In genomic region chr17:69358688-69359596, GRCh38 we compare ENCODE assay signal across 10 cellular contexts.
DNase-seq lines count a peak whose midpoint lies in the region; ATAC-seq and TF ChIP-seq lines count a peak whose summit lies in the region.
"Had no signal": no experiment of that assay in that cellular context is flagged by ENCODE, and none has a peak within 500 bp of the region (broad histone marks: within the 10 kb centered on the region; RNA-seq: fewer than 3 reads in every experiment).

No MANE protein-coding gene starts in this region.

- H3K4me1 Mint-ChIP-seq in T-helper 2 cell treated with Interferon-gamma antibody and Interleukin-4, amounts not matched to agents 5 μg/mL and 100 μg/mL, for 36 hours (ENCODE audit: low read depth) = no peaks in the 10 kb centered on the region

- H3K27ac ChIP-seq in DND-41 (ENCODE audit: low read length) = no peak overlapping the region

- H3K4me2 ChIP-seq in DND-41 (ENCODE audit: insufficient read depth, low read length) = no peak overlapping the region

- no peak overlapping the region for H2AFZ ChIP-seq in DND-41 (ENCODE audit: low read depth, low read length)

- H3K4me1 ChIP-seq in DND-41 (ENCODE audit: insufficient read depth, low read length) = no peaks in the 10 kb centered on the region
- no peaks in the 10 kb centered on the region for H3K4me1 ChIP-seq in NT2/D1 (ENCODE audit: insufficient read depth, insufficient read length)

- no peak overlapping the region for H3K27ac Mint-ChIP-seq in T-helper 2 cell treated with Interferon-gamma antibody and Interleukin-4, amounts not matched to agents 5 μg/mL and 100 μg/mL, for 36 hours
- H3K27ac Mint-ChIP-seq: stimulated activated naive CD8-positive, alpha-beta T cell treated with anti-CD3 and anti-CD28 coated beads, Interleukin-15, Interleukin-2, amounts not matched to agents 100 ng/mL and 50 ng/mL, for 24 hours had no signal

- H3K27me3 ChIP-seq in DND-41 (ENCODE audit: insufficient read depth, low read length, poor library complexity) (no peaks in the 10 kb centered on the region), NT2/D1 (ENCODE audit: insufficient read depth, insufficient read length) (no peaks in the 10 kb centered on the region)

- ATAC-seq in DND-41 (ENCODE audit: insufficient read depth, low read depth) (peak; percentile 57; the same call in 1 of the 3 replicates), GM19395 (IDR thresholded peaks at IDR 0.05; ENCODE audit: unreplicated experiment) (peak; percentile 72), HG02678 (IDR thresholded peaks at IDR 0.05; ENCODE audit: unreplicated experiment) (no peak)

- H4K20me1 ChIP-seq in DND-41 (ENCODE audit: insufficient read depth, low read length) = no peaks in the 10 kb centered on the region

- H3K4me3 ChIP-seq in DND-41 (ENCODE audit: low read depth in 1 of 2, low read length in 2 of 2) (no peak overlapping the region), NT2/D1 (ENCODE audit: insufficient read length, low read depth) (no peak overlapping the region)

- no peaks in the 10 kb centered on the region for H3K36me3 Mint-ChIP-seq in T-helper 2 cell treated with Interferon-gamma antibody and Interleukin-4, amounts not matched to agents 5 μg/mL and 100 μg/mL, for 36 hours (ENCODE audit: low read depth)

- peak; percentile 48 for TF ChIP-seq CTCF in DND-41 (IDR thresholded peaks at IDR 0.05; ENCODE audit: borderline replicate concordance, extremely low read depth, low read length, poor library complexity, severe bottlenecking)

- H3K9me3 Mint-ChIP-seq in T-helper 2 cell treated with Interferon-gamma antibody and Interleukin-4, amounts not matched to agents 5 μg/mL and 100 μg/mL, for 36 hours = no peaks in the 10 kb centered on the region
- H3K9me3 Mint-ChIP-seq: stimulated activated naive CD8-positive, alpha-beta T cell treated with anti-CD3 and anti-CD28 coated beads, Interleukin-15, Interleukin-2, amounts not matched to agents 100 ng/mL and 50 ng/mL, for 24 hours had no signal

- H3K27me3 Mint-ChIP-seq in T-helper 2 cell treated with Interferon-gamma antibody and Interleukin-4, amounts not matched to agents 5 μg/mL and 100 μg/mL, for 36 hours (ENCODE audit: low read depth) = peaks cover 9% of the 10 kb centered on the region

- no peaks in the 10 kb centered on the region for H3K9me3 ChIP-seq in DND-41 (ENCODE audit: insufficient read depth, low read length, severe bottlenecking)
- no peaks in the 10 kb centered on the region for H3K9me3 ChIP-seq in NT2/D1 (ENCODE audit: insufficient read depth, low read length)

- H3K9ac ChIP-seq in DND-41 (ENCODE audit: low read depth, low read length) (no peak overlapping the region), NT2/D1 (ENCODE audit: insufficient read length, low read depth) (no peak overlapping the region)

- H3K4me3 Mint-ChIP-seq in T-helper 2 cell treated with Interferon-gamma antibody and Interleukin-4, amounts not matched to agents 5 μg/mL and 100 μg/mL, for 36 hours = no peak overlapping the region
- H3K4me3 Mint-ChIP-seq: stimulated activated naive CD8-positive, alpha-beta T cell treated with anti-CD3 and anti-CD28 coated beads, Interleukin-15, Interleukin-2, amounts not matched to agents 100 ng/mL and 50 ng/mL, for 24 hours had no signal

- H3K79me2 ChIP-seq in DND-41 (ENCODE audit: insufficient read depth, low read length) = no peaks in the 10 kb centered on the region

- H3K36me3 ChIP-seq in DND-41 (ENCODE audit: insufficient read depth, low read length) = no peaks in the 10 kb centered on the region
- no peaks in the 10 kb centered on the region for H3K36me3 ChIP-seq in NT2/D1 (ENCODE audit: insufficient read depth, insufficient read length, low read length)

- DNase-seq in DND-41 (peak; percentile 12), NT2/D1 (ENCODE audit: low read depth, low spot score) (peak; percentile 51), germinal center (ENCODE audit: low spot score) (peak; percentile 49), KG1 (lab: John Stamatoyannopoulos, UW) (no peak)
- DNase-seq in stimulated activated CD4-positive, alpha-beta T cell treated with anti-CD3 and anti-CD28 coated beads, Interleukin-4, amount 100 ng/mL, for 24 hours = no peak
- no peak for DNase-seq in T-helper 2 cell treated with Interferon-gamma antibody and Interleukin-4, amounts not matched to agents 5 μg/mL and 100 μg/mL, for 36 hours (ENCODE audit: low spot score)
- DNase-seq: activated naive CD4-positive, alpha-beta T cell treated with anti-CD3 and anti-CD28 coated beads, Interleukin-2, amount 50 U/mL, for 16 hours had no signal

Comparison
In these comparisons a context has a peak if more than half of its experiments do, and no peak if none do; other contexts are left out.
1. DNase-seq: peak in DND-41 (single experiment), NT2/D1 (single experiment) and germinal center (single experiment); none in KG1 (single experiment), stimulated activated CD4-positive, alpha-beta T cell treated with anti-CD3 and anti-CD28 coated beads, Interleukin-4, amount 100 ng/mL, for 24 hours (single experiment) and T-helper 2 cell treated with Interferon-gamma antibody and Interleukin-4, amounts not matched to agents 5 μg/mL and 100 μg/mL, for 36 hours (single experiment).